In genomic region chr16:79050063-79050462, GRCh38 we compare ENCODE assay signal across 30 cellular contexts.
"Had no signal": no experiment of that assay in that cellular context is flagged by ENCODE, and none has a peak within 500 bp of the region (broad histone marks: within the 10 kb centered on the region; RNA-seq: fewer than 3 reads in every experiment).

No MANE protein-coding gene starts in this region.

- H3K27ac ChIP-seq: adrenal gland, body of pancreas, coronary artery, dorsolateral prefrontal cortex, gastroesophageal sphincter, hepatocyte, pancreas, psoas muscle, right atrium auricular region, upper lobe of left lung had no signal

- H3K9me3 ChIP-seq: adrenal gland, body of pancreas, gastroesophageal sphincter, pancreas, psoas muscle, right atrium auricular region, upper lobe of left lung had no signal

- H3K4me1 ChIP-seq: adrenal gland, body of pancreas, gastroesophageal sphincter, pancreas, psoas muscle, right atrium auricular region, upper lobe of left lung had no signal

- H3K27me3 ChIP-seq: adrenal gland, body of pancreas, dorsolateral prefrontal cortex, gastroesophageal sphincter, hepatocyte, pancreas, right atrium auricular region, upper lobe of left lung had no signal

- H3K36me3 ChIP-seq: adrenal gland, gastroesophageal sphincter, pancreas, right atrium auricular region, upper lobe of left lung had no signal

- H3K4me3 ChIP-seq: adrenal gland, body of pancreas, coronary artery, dorsolateral prefrontal cortex, gastroesophageal sphincter, hepatocyte, pancreas, psoas muscle, right atrium auricular region, smooth muscle cell, upper lobe of left lung had no signal

- FAIRE-seq: pancreas had no signal

- DNase-seq: activated B cell treated with CpG ODN at 0.5 μM for 24 hours; activated CD4-positive, alpha-beta T cell treated with anti-CD3 and anti-CD28 coated beads, Interleukin-2, amount 50 U/mL, for 4 hours; activated naive CD4-positive, alpha-beta T cell treated with Interleukin-2 at 50 U/mL for 16 hours; activated naive CD8-positive, alpha-beta T cell treated with anti-CD3 and anti-CD28 coated beads for 36 hours; activated T-cell treated with anti-CD3 and anti-CD28 coated beads for 4 hours; activated T-cell treated with anti-CD3 and anti-CD28 coated beads, Interleukin-2, amount 50 U/mL, for 72 hours; adrenal gland; aorta; body of pancreas; dorsolateral prefrontal cortex; effector memory CD4-positive, alpha-beta T cell; islet precursor cell; left cardiac atrium; left ventricle myocardium superior; naive B cell; pancreas; psoas muscle; stimulated activated CD4-positive, alpha-beta T cell treated with anti-CD3 and anti-CD28 coated beads, Interleukin-1b, Interleukin-23, amount 100 ng/mL, for 48 hours; stimulated activated CD4-positive, alpha-beta T cell treated with anti-CD3 and anti-CD28 coated beads, Interleukin-4, amount 100 ng/mL, for 4 hours; stimulated activated CD8-positive, alpha-beta memory T cell treated with anti-CD3 and anti-CD28 coated beads, Interleukin-4, amount 100 ng/mL, for 48 hours; stimulated activated naive CD8-positive, alpha-beta T cell treated with anti-CD3 and anti-CD28 coated beads, Interleukin-15, amount 100 ng/mL, for 72 hours; substantia nigra; T-helper 1 cell; upper lobe of left lung had no signal

- ATAC-seq: activated T-cell treated with anti-CD3 and anti-CD28 coated beads, Interleukin-2, amount 50 U/mL, for 72 hours; body of pancreas; gastroesophageal sphincter; left cardiac atrium; left ventricle myocardium superior; pancreas; psoas muscle; stimulated activated memory B cell treated with anti-CD40 and anti-IgM and Interleukin-4, amounts not matched to agents 10 μg/mL and 1 μg/mL and 100 μg/mL, for 72 hours; stimulated activated naive CD8-positive, alpha-beta T cell treated with anti-CD3 and anti-CD28 coated beads, Interleukin-15, amount 100 ng/mL, for 72 hours had no signal
